In genomic region chr6:34391711-34392496, GRCh38 we compare ENCODE assay signal across 1 cellular context.
A peak's percentile ranks its signal among the peaks of the same experiment; 100 is the strongest.
TF ChIP-seq lines count a peak whose summit lies in the region.

No MANE protein-coding gene starts in this region.

TF ChIP-seq in HepG2, 621 proteins besides CTCF, POLR2A, EP300 and RAD21 (continued from another document and continues in another):
- TF ChIP-seq, protein P1, sequence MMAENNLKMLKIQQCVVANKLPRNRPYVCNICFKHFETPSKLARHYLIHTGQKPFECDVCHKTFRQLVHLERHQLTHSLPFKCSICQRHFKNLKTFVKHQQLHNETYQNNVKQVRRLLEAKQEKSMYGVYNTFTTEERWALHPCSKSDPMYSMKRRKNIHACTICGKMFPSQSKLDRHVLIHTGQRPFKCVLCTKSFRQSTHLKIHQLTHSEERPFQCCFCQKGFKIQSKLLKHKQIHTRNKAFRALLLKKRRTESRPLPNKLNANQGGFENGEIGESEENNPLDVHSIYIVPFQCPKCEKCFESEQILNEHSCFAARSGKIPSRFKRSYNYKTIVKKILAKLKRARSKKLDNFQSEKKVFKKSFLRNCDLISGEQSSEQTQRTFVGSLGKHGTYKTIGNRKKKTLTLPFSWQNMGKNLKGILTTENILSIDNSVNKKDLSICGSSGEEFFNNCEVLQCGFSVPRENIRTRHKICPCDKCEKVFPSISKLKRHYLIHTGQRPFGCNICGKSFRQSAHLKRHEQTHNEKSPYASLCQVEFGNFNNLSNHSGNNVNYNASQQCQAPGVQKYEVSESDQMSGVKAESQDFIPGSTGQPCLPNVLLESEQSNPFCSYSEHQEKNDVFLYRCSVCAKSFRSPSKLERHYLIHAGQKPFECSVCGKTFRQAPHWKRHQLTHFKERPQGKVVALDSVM (CRISPR knock-in tag; IDR thresholded peaks at IDR 0.05) = no peak; the same call in 1 of the 2 replicates
- no peak for TF ChIP-seq KLF9 (CRISPR knock-in tag; IDR thresholded peaks at IDR 0.05; ENCODE audit: low read depth)
- TF ChIP-seq ZNF382 (CRISPR knock-in tag; IDR thresholded peaks at IDR 0.05; ENCODE audit: borderline replicate concordance) = no peak
- TF ChIP-seq NFIB (CRISPR knock-in tag; IDR thresholded peaks at IDR 0.05; ENCODE audit: borderline replicate concordance) = no peak
- TF ChIP-seq ZNF468 (CRISPR knock-in tag; IDR thresholded peaks at IDR 0.05) = no peak; the same call in 1 of the 2 replicates
- TF ChIP-seq ZNF724P (CRISPR knock-in tag; IDR thresholded peaks at IDR 0.05; ENCODE audit: borderline replicate concordance) = no peak
- TF ChIP-seq SP2 (CRISPR knock-in tag; IDR thresholded peaks at IDR 0.05) = no peak
- TF ChIP-seq STAT5B (CRISPR knock-in tag; IDR thresholded peaks at IDR 0.05) = no peak
- TF ChIP-seq PCBP1 (IDR thresholded peaks at IDR 0.05; ENCODE audit: borderline replicate concordance, low read depth, low read length) = peak; percentile 90; the same call in 1 of the 2 replicates
- peak; percentile 6; the same call in 1 of the 2 replicates for TF ChIP-seq ZNF253 (CRISPR knock-in tag; IDR thresholded peaks at IDR 0.05; ENCODE audit: borderline replicate concordance)
- TF ChIP-seq ATF1 (CRISPR knock-in tag; IDR thresholded peaks at IDR 0.05) = no peak
- no peak for TF ChIP-seq NFIC (IDR thresholded peaks at IDR 0.05; ENCODE audit: low read length)
- TF ChIP-seq ZNF614 (CRISPR knock-in tag; IDR thresholded peaks at IDR 0.05; ENCODE audit: borderline replicate concordance) = no peak
- peak; percentile 48; the same call in 1 of the 2 replicates for TF ChIP-seq ZSCAN9 (CRISPR knock-in tag; IDR thresholded peaks at IDR 0.05; ENCODE audit: borderline replicate concordance)
- peak; percentile 76 for TF ChIP-seq SAP130 (CRISPR knock-in tag; IDR thresholded peaks at IDR 0.05; ENCODE audit: low read depth)
- peak; percentile 63; the same call in 1 of the 2 replicates for TF ChIP-seq KLF13 (CRISPR knock-in tag; IDR thresholded peaks at IDR 0.05)
- no peak for TF ChIP-seq ZFP36 (IDR thresholded peaks at IDR 0.05; ENCODE audit: borderline replicate concordance, low read depth, low read length, partially characterized antibody)
- peak; percentile 92; the same call in 1 of the 2 replicates for TF ChIP-seq ZNF333 (CRISPR knock-in tag; IDR thresholded peaks at IDR 0.05; ENCODE audit: borderline replicate concordance)
- TF ChIP-seq ZNF263 (CRISPR knock-in tag; IDR thresholded peaks at IDR 0.05) = peak; percentile 48; the same call in 1 of the 2 replicates
- 0 out of 2 replicates have a peak, but pooled peaks have one; percentile 8 for TF ChIP-seq YEATS4 (CRISPR knock-in tag; IDR thresholded peaks at IDR 0.05; ENCODE audit: borderline replicate concordance)
- TF ChIP-seq ONECUT2 (CRISPR knock-in tag; IDR thresholded peaks at IDR 0.05) = no peak
- TF ChIP-seq TCF7 (IDR thresholded peaks at IDR 0.05; ENCODE audit: low read depth) = no peak; the same call in 1 of the 2 replicates
- no peak for TF ChIP-seq ZNF562 (CRISPR knock-in tag; IDR thresholded peaks at IDR 0.05; ENCODE audit: borderline replicate concordance)
- TF ChIP-seq BRCA1 (CRISPR knock-in tag; IDR thresholded peaks at IDR 0.05) = no peak
- no peak for TF ChIP-seq PLSCR1 (CRISPR knock-in tag; IDR thresholded peaks at IDR 0.05; ENCODE audit: borderline replicate concordance)
- no peak for TF ChIP-seq ZNF629 (CRISPR knock-in tag; conservative IDR thresholded peaks at IDR 0.05)
- no peak for TF ChIP-seq SETDB1 (CRISPR knock-in tag; IDR thresholded peaks at IDR 0.05; ENCODE audit: borderline replicate concordance)
- TF ChIP-seq JUND (CRISPR knock-in tag; IDR thresholded peaks at IDR 0.05) = no peak
- TF ChIP-seq KDM5B (CRISPR knock-in tag; IDR thresholded peaks at IDR 0.05; ENCODE audit: borderline replicate concordance) = peak; percentile 89
- no peak for TF ChIP-seq TEAD2 (CRISPR knock-in tag; IDR thresholded peaks at IDR 0.05)
- no peak for TF ChIP-seq RBM39 (IDR thresholded peaks at IDR 0.05; ENCODE audit: low read depth, low read length, poor library complexity, severe bottlenecking)
- TF ChIP-seq ZNF354B (CRISPR knock-in tag; IDR thresholded peaks at IDR 0.05) = no peak
- 0 out of 2 replicates have a peak, but pooled peaks have one; percentile 7 for TF ChIP-seq MEIS1 (CRISPR knock-in tag; IDR thresholded peaks at IDR 0.05; ENCODE audit: borderline replicate concordance)
- no peak; the same call in 1 of the 2 replicates for TF ChIP-seq ZNF547 (CRISPR knock-in tag; IDR thresholded peaks at IDR 0.05)
- 0 out of 2 replicates have a peak, but pooled peaks have one; percentile 62 for TF ChIP-seq ZNF34 (CRISPR knock-in tag; IDR thresholded peaks at IDR 0.05; ENCODE audit: borderline replicate concordance)
- TF ChIP-seq, protein P2, sequence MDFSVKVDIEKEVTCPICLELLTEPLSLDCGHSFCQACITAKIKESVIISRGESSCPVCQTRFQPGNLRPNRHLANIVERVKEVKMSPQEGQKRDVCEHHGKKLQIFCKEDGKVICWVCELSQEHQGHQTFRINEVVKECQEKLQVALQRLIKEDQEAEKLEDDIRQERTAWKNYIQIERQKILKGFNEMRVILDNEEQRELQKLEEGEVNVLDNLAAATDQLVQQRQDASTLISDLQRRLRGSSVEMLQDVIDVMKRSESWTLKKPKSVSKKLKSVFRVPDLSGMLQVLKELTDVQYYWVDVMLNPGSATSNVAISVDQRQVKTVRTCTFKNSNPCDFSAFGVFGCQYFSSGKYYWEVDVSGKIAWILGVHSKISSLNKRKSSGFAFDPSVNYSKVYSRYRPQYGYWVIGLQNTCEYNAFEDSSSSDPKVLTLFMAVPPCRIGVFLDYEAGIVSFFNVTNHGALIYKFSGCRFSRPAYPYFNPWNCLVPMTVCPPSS (IDR thresholded peaks at IDR 0.05) = no peak
- TF ChIP-seq GATA4 (IDR thresholded peaks at IDR 0.05; ENCODE audit: borderline replicate concordance, low read depth) = no peak
- TF ChIP-seq NR1H2 (CRISPR knock-in tag; IDR thresholded peaks at IDR 0.05; ENCODE audit: borderline replicate concordance, low read depth) = 0 out of 2 replicates have a peak, but pooled peaks have one; percentile 70
- TF ChIP-seq ZNF460 (CRISPR knock-in tag; IDR thresholded peaks at IDR 0.05; ENCODE audit: borderline replicate concordance) = no peak
- no peak for TF ChIP-seq RFX5 (IDR thresholded peaks at IDR 0.05; ENCODE audit: low read depth, low read length)
- TF ChIP-seq ZBTB21 (CRISPR knock-in tag; IDR thresholded peaks at IDR 0.05) = no peak
- TF ChIP-seq ZNF431 (CRISPR knock-in tag; IDR thresholded peaks at IDR 0.05; ENCODE audit: borderline replicate concordance, low read depth) = no peak
- TF ChIP-seq RFXANK (CRISPR knock-in tag; IDR thresholded peaks at IDR 0.05) = no peak
- peak; percentile 88 for TF ChIP-seq HNRNPLL (IDR thresholded peaks at IDR 0.05; ENCODE audit: low read depth, low read length, poor library complexity, severe bottlenecking)
- no peak for TF ChIP-seq ATF2 (CRISPR knock-in tag; IDR thresholded peaks at IDR 0.05)
- no peak for TF ChIP-seq ZNF230 (CRISPR knock-in tag; IDR thresholded peaks at IDR 0.05)
- no peak for TF ChIP-seq ZBTB3 (CRISPR knock-in tag; IDR thresholded peaks at IDR 0.05; ENCODE audit: borderline replicate concordance, low read depth)
- TF ChIP-seq ZNF576 (CRISPR knock-in tag; IDR thresholded peaks at IDR 0.05) = peak; percentile 35; the same call in 1 of the 2 replicates
- TF ChIP-seq POGZ (CRISPR knock-in tag; IDR thresholded peaks at IDR 0.05) = no peak; the same call in 1 of the 2 replicates
- peak; percentile 62; the same call in 1 of the 2 replicates for TF ChIP-seq ERF (CRISPR knock-in tag; IDR thresholded peaks at IDR 0.05)
- TF ChIP-seq, protein P3, sequence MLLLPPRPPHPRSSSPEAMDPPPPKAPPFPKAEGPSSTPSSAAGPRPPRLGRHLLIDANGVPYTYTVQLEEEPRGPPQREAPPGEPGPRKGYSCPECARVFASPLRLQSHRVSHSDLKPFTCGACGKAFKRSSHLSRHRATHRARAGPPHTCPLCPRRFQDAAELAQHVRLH (CRISPR knock-in tag; IDR thresholded peaks at IDR 0.05; ENCODE audit: borderline replicate concordance, low read depth) = peak; percentile 84; the same call in 1 of the 2 replicates
- TF ChIP-seq TBX3 (IDR thresholded peaks at IDR 0.05; ENCODE audit: borderline replicate concordance) = no peak
- no peak for TF ChIP-seq ZNF747 (CRISPR knock-in tag; IDR thresholded peaks at IDR 0.05; ENCODE audit: borderline replicate concordance)
- 0 out of 2 replicates have a peak, but pooled peaks have one; percentile 59 for TF ChIP-seq ZNF331 (CRISPR knock-in tag; IDR thresholded peaks at IDR 0.05)
- TF ChIP-seq CEBPB (IDR thresholded peaks at IDR 0.05; ENCODE audit: borderline replicate concordance, low read depth, low read length) = no peak
- no peak for TF ChIP-seq ZNF75D (CRISPR knock-in tag; IDR thresholded peaks at IDR 0.05; ENCODE audit: borderline replicate concordance)
- no peak for TF ChIP-seq NFYB (CRISPR knock-in tag; IDR thresholded peaks at IDR 0.05)
- TF ChIP-seq ZNF207 (IDR thresholded peaks at IDR 0.05; ENCODE audit: borderline replicate concordance) = no peak
- no peak for TF ChIP-seq HNF1A (IDR thresholded peaks at IDR 0.05; ENCODE audit: low read depth)
- TF ChIP-seq HNF1A (CRISPR knock-in tag; IDR thresholded peaks at IDR 0.05; ENCODE audit: borderline replicate concordance) = no peak
- TF ChIP-seq ZNF598 (CRISPR knock-in tag; IDR thresholded peaks at IDR 0.05; ENCODE audit: borderline replicate concordance) = peak; percentile 64; the same call in 1 of the 2 replicates
- TF ChIP-seq MYC (CRISPR knock-in tag; IDR thresholded peaks at IDR 0.05; ENCODE audit: borderline replicate concordance) = peak; percentile 94
- TF ChIP-seq MTA3 (CRISPR knock-in tag; IDR thresholded peaks at IDR 0.05) = no peak
- TF ChIP-seq, protein P4, sequence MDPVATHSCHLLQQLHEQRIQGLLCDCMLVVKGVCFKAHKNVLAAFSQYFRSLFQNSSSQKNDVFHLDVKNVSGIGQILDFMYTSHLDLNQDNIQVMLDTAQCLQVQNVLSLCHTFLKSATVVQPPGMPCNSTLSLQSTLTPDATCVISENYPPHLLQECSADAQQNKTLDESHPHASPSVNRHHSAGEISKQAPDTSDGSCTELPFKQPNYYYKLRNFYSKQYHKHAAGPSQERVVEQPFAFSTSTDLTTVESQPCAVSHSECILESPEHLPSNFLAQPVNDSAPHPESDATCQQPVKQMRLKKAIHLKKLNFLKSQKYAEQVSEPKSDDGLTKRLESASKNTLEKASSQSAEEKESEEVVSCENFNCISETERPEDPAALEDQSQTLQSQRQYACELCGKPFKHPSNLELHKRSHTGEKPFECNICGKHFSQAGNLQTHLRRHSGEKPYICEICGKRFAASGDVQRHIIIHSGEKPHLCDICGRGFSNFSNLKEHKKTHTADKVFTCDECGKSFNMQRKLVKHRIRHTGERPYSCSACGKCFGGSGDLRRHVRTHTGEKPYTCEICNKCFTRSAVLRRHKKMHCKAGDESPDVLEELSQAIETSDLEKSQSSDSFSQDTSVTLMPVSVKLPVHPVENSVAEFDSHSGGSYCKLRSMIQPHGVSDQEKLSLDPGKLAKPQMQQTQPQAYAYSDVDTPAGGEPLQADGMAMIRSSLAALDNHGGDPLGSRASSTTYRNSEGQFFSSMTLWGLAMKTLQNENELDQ (CRISPR knock-in tag; IDR thresholded peaks at IDR 0.05; ENCODE audit: borderline replicate concordance) = peak; percentile 89; the same call in 1 of the 2 replicates
- TF ChIP-seq MXD4 (CRISPR knock-in tag; IDR thresholded peaks at IDR 0.05) = peak; percentile 92; the same call in 1 of the 2 replicates
- no peak for TF ChIP-seq MAFF (IDR thresholded peaks at IDR 0.05; ENCODE audit: low read depth, low read length)
